Comparison of ENCODE assay signal across 19 cellular contexts in genomic region chr16:85454171-85454883, GRCh38.
A peak's percentile ranks its signal among the peaks of the same experiment; 100 is the strongest.
DNase-seq lines count a peak whose midpoint lies in the region; ATAC-seq, FAIRE-seq and TF ChIP-seq lines count a peak whose summit lies in the region.
"Had no signal": no experiment of that assay in that cellular context is flagged by ENCODE, and none has a peak within 500 bp of the region (broad histone marks: within the 10 kb centered on the region; RNA-seq: fewer than 3 reads in every experiment).

No MANE protein-coding gene starts in this region.

- CTCF ChIA-PET in K562 (lab: Yijun Ruan, JAX; ENCODE audit: low intra/inter-chr PET ratio), result no interaction called here

- POLR2A ChIA-PET in K562 (lab: Yijun Ruan, JAX), result interaction anchor here (0.7 to 1.6 kb wide), 4 partner anchors 15 to 161 kb away, joined by 3 to 7 read pairs (median 5); no protein-coding TSS in a partner anchor

- H3K9me2 ChIP-seq in Karpas-422 (replicated peaks; ENCODE audit: insufficient read depth, low read length), result no peaks in the 10 kb centered on the region
- no peaks in the 10 kb centered on the region for H3K9me2 ChIP-seq in MM.1S (replicated peaks; ENCODE audit: insufficient read depth, low read length)

- 74% methylated on average over 22 of the region's 22 CpGs for WGBS in K562 (ENCODE audit: insufficient coverage, low coverage, missing lambda C conversion rate)

- H3K79me2 ChIP-seq in K562 (ENCODE audit: control insufficient read depth, insufficient read depth, low read length), result no peaks in the 10 kb centered on the region
- no peaks in the 10 kb centered on the region for H3K79me2 ChIP-seq in Karpas-422 (ENCODE audit: low read length)
- H3K79me2 ChIP-seq in MM.1S (ENCODE audit: low read length), result no peaks in the 10 kb centered on the region

- H3K27me3 ChIP-seq in H7 (ENCODE audit: control insufficient read depth, insufficient read depth, low read length) (no peaks in the 10 kb centered on the region; the same call in 1 of the 2 replicates), K562 (ENCODE audit: control insufficient read depth in 2 of 2, insufficient read depth in 2 of 2, low read length in 2 of 2) (no peaks in the 10 kb centered on the region), Karpas-422 (ENCODE audit: low read length) (no peaks in the 10 kb centered on the region), MM.1S (replicated peaks; ENCODE audit: insufficient read depth, low read length) (peaks cover 25% of the 10 kb centered on the region)

- ATAC-seq in K562, result no peak; the same call in 2 of the 3 replicates
- ATAC-seq in HG03439 (IDR thresholded peaks at IDR 0.05; ENCODE audit: unreplicated experiment), result no peak

- peaks cover 2% of the 10 kb centered on the region for H3F3A ChIP-seq in MM.1S (ENCODE audit: insufficient read depth, low read length)

- no peak overlapping the region for H3K27ac ChIP-seq in K562 (ENCODE audit: extremely low read depth, low read depth, low read length)
- no peak overlapping the region for H3K27ac ChIP-seq in Karpas-422 (ENCODE audit: low read length)
- no peak overlapping the region for H3K27ac ChIP-seq in MM.1S (ENCODE audit: low read length)

- TF ChIP-seq RAD21 in K562 (CRISPR knock-in tag; conservative IDR thresholded peaks at IDR 0.05 in 1 of 2, IDR thresholded peaks at IDR 0.05 in 1 of 2), result peak in 1 of 2 experiments; percentile 42; a peak in 2 of 4 replicates

- H3K4me2 ChIP-seq in K562 (ENCODE audit: insufficient read depth, low read length) (no peak overlapping the region), Karpas-422 (ENCODE audit: low read depth, low read length, poor library complexity, severe bottlenecking) (no peak overlapping the region), MM.1S (ENCODE audit: low read depth, low read length) (no peak overlapping the region)

- TF ChIP-seq POLR2A in NB4 (IDR thresholded peaks at IDR 0.05; ENCODE audit: extremely low read depth, insufficient read length) (no peak), K562 (conservative IDR thresholded peaks at IDR 0.05) (no peak)

- intact Hi-C loops in K562 (cut with micrococcal nuclease), result no loop called here

- H3K36me3 ChIP-seq in H7 (replicated peaks; ENCODE audit: control insufficient read depth, insufficient read depth, low read length) (no peaks in the 10 kb centered on the region), K562 (ENCODE audit: control insufficient read depth, insufficient read depth, low read length) (no peaks in the 10 kb centered on the region), Karpas-422 (ENCODE audit: insufficient read depth, low read length) (no peaks in the 10 kb centered on the region), MM.1S (replicated peaks; ENCODE audit: insufficient read depth, low read length) (no peaks in the 10 kb centered on the region)

- peak; percentile 73 for FAIRE-seq in K562 (lab: Jason Lieb, UNC)

- H2AFZ ChIP-seq in K562 (ENCODE audit: low read depth, low read length) (no peak overlapping the region), Karpas-422 (ENCODE audit: low read length) (no peak overlapping the region), MM.1S (ENCODE audit: low read length) (no peak overlapping the region)

- peak; percentile 7 for TF ChIP-seq CTCF in NB4 (IDR thresholded peaks at IDR 0.05; ENCODE audit: low read depth, low read length)
- peak in 2 of 3 experiments; percentile 10 to 25; a peak in 3 of 6 replicates for TF ChIP-seq CTCF in K562 (IDR thresholded peaks at IDR 0.05 in 2 of 3, conservative IDR thresholded peaks at IDR 0.05 in 1 of 3; ENCODE audit: insufficient read depth in 2 of 3, low read depth in 1 of 3, low read length in 3 of 3)
- no peak for TF ChIP-seq CTCF in MM.1S (IDR thresholded peaks at IDR 0.05; ENCODE audit: low read length)

- H3K9me1 ChIP-seq in K562 (ENCODE audit: control insufficient read depth, insufficient read depth, low read length), result peaks cover 4% of the 10 kb centered on the region

- H3K9ac ChIP-seq in K562 (ENCODE audit: insufficient read depth in 1 of 2, low read depth in 2 of 2, low read length in 2 of 2) (no peak overlapping the region; a peak in 1 of 4 replicates), Karpas-422 (ENCODE audit: low read length) (no peak overlapping the region), MM.1S (ENCODE audit: low read length) (no peak overlapping the region)

- no TSS peak for BruUV-seq in K562 (replicated peaks; lab: Mats Ljungman, UMichigan)

- H3K4me1 ChIP-seq in K562 (replicated peaks in 1 of 2; ENCODE audit: control insufficient read depth in 2 of 2, insufficient read depth in 2 of 2, low read length in 2 of 2) (peaks cover 9 to 72% of the 10 kb centered on the region in 2 experiments; a peak in 4 of 5 replicates), Karpas-422 (ENCODE audit: low read length) (no peaks in the 10 kb centered on the region), MM.1S (ENCODE audit: low read length) (peaks cover 3% of the 10 kb centered on the region)

- no peak overlapping the region for H3K4me3 ChIP-seq in H7 (ENCODE audit: insufficient read depth, low read depth, low read length)
- no peak overlapping the region for H3K4me3 ChIP-seq in NB4 (ENCODE audit: low read depth, low read length)
- H3K4me3 ChIP-seq in K562, result no peak overlapping the region
- H3K4me3 ChIP-seq in Karpas-422 (ENCODE audit: low read length), result no peak overlapping the region
- H3K4me3 ChIP-seq in MM.1S (ENCODE audit: low read length), result no peak overlapping the region

- no peak for TF ChIP-seq EP300 in K562 (IDR thresholded peaks at IDR 0.05; ENCODE audit: low read length)

- H4K20me1 ChIP-seq in K562 (replicated peaks; ENCODE audit: control insufficient read depth, insufficient read depth, low read length) (peaks cover 10% of the 10 kb centered on the region; the same call in 1 of the 2 replicates), Karpas-422 (ENCODE audit: insufficient read depth, low read depth, low read length) (no peaks in the 10 kb centered on the region; the same call in 1 of the 2 replicates), MM.1S (ENCODE audit: insufficient read depth, low read length) (no peaks in the 10 kb centered on the region)

- in situ Hi-C loops in K562 (cut with MboI), result no loop called here

- no peaks in the 10 kb centered on the region for H3K9me3 ChIP-seq in K562 (replicated peaks; ENCODE audit: control insufficient read depth, insufficient read depth, low read depth, low read length)
- H3K9me3 ChIP-seq in Karpas-422 (ENCODE audit: low read length), result no peaks in the 10 kb centered on the region
- no peaks in the 10 kb centered on the region for H3K9me3 ChIP-seq in MM.1S (replicated peaks; ENCODE audit: insufficient read depth, low read length)

- peak; percentile 72 for DNase-seq in H7
- no peak for DNase-seq in NB4 (ENCODE audit: low read depth)
- no peak for DNase-seq in K562 (ENCODE audit: extremely low read depth in 1 of 4, low spot score in 3 of 4)
- peak; percentile 66 for DNase-seq in occipital lobe (lab: John Stamatoyannopoulos, UW)
- DNase-seq in Karpas-422, result no peak
- DNase-seq in MM.1S, result no peak
- no peak for DNase-seq in NAMALWA (ENCODE audit: low spot score)
- DNase-seq: Calu3; CD4-positive, alpha-beta memory T cell; DMS53; HFFc6; NCI-H1092; NCI-H1694; NCI-H2227 treated with DMSO at 0.1 percent for 48 hours; NCI-H524 treated with DMSO at 0.1 percent for 48 hours; NK-92 treated with Interleukin-12 subunit alpha and Interleukin-12 subunit beta, amount 100 ng/mL, for 24 hours; RPMI8226; SIG-M5 had no signal

TF ChIP-seq in K562, 482 proteins besides CTCF, POLR2A, EP300 and RAD21:
- TF ChIP-seq NFIC (IDR thresholded peaks at IDR 0.05) (peak; percentile 44), ARID3B (CRISPR knock-in tag; IDR thresholded peaks at IDR 0.05; ENCODE audit: borderline replicate concordance) (no peak), KDM4B (IDR thresholded peaks at IDR 0.05; ENCODE audit: borderline replicate concordance in 2 of 2, low read depth in 1 of 2) (0 out of 4 replicates have a peak, but pooled peaks of 1 of the 2 experiments have one; percentile 30), ZFX (CRISPR knock-in tag; IDR thresholded peaks at IDR 0.05) (no peak), FOXP1 (CRISPR knock-in tag; IDR thresholded peaks at IDR 0.05) (no peak)
TF ChIP-seq in K562: peak in this region for 2.

Comparison
In these comparisons a context has a peak if more than half of its experiments do, and no peak if none do; other contexts are left out.
1. DNase-seq: peak in H7 (single experiment) and occipital lobe (single experiment); none in NB4 (single experiment), K562 (0 of 4), Karpas-422 (single experiment), MM.1S (single experiment) and NAMALWA (single experiment).